ENCODE assay signal across 8 cellular contexts in genomic region chr5:81749562-81750307, GRCh38. TPM values are rescaled to one million over a fixed set of nuclear protein-coding genes. Genes with fewer than 3 reads are reported as not detected.
DNase-seq lines count a peak whose midpoint lies in the region; ATAC-seq and TF ChIP-seq lines count a peak whose summit lies in the region.

No MANE protein-coding gene starts in this region.

- no peaks in the 10 kb centered on the region for H3K36me3 ChIP-seq in muscle layer of duodenum (ENCODE audit: control insufficient read depth in 1 of 2, insufficient read depth in 2 of 2, low read length in 2 of 2)

- H3K9me3 Mint-ChIP-seq in activated CD4-positive, alpha-beta memory T cell treated with anti-CD3 and anti-CD28 coated beads for 36 hours, result no peaks in the 10 kb centered on the region
- no peaks in the 10 kb centered on the region for H3K9me3 Mint-ChIP-seq in effector memory CD8-positive, alpha-beta T cell
- no peaks in the 10 kb centered on the region for H3K9me3 Mint-ChIP-seq in stimulated activated naive CD8-positive, alpha-beta T cell treated with anti-CD3 and anti-CD28 coated beads, Interleukin-15, amount 100 ng/mL, for 72 hours

- POLR2A ChIA-PET in GM10248 (lab: Yijun Ruan, JAX), result interaction anchor here (0.6 to 0.7 kb wide), 2 partner anchors 87 to 512 kb away, joined by 3 to 4 read pairs; no protein-coding TSS in a partner anchor
- POLR2A ChIA-PET in activated CD4-positive, alpha-beta memory T cell treated with anti-CD3 and anti-CD28 coated beads for 36 hours (lab: Charles Lee), result interaction anchor here (1.1 to 4.2 kb wide), 4 partner anchors 29 to 222 kb away, joined by 4 to 62 read pairs (median 12); partner anchors contain the start of gene ATG10

- peak overlapping the region; percentile 69 for H3K27ac Mint-ChIP-seq in activated CD4-positive, alpha-beta memory T cell treated with anti-CD3 and anti-CD28 coated beads for 36 hours
- H3K27ac Mint-ChIP-seq in effector memory CD8-positive, alpha-beta T cell, result peak overlapping the region; percentile 72 to 88
- peak overlapping the region; percentile 90 to 92 for H3K27ac Mint-ChIP-seq in stimulated activated naive CD8-positive, alpha-beta T cell treated with anti-CD3 and anti-CD28 coated beads, Interleukin-15, amount 100 ng/mL, for 72 hours

- H3K36me3 Mint-ChIP-seq in activated CD4-positive, alpha-beta memory T cell treated with anti-CD3 and anti-CD28 coated beads for 36 hours, result peaks cover 3% of the 10 kb centered on the region
- H3K36me3 Mint-ChIP-seq in effector memory CD8-positive, alpha-beta T cell (ENCODE audit: insufficient read depth), result peaks cover 13% of the 10 kb centered on the region

- ATAC-seq in GM21528 (IDR thresholded peaks at IDR 0.05; ENCODE audit: low FRiP score, unreplicated experiment), result peak; percentile 44
- peak; percentile 9 for ATAC-seq in effector memory CD8-positive, alpha-beta T cell (replicated peaks)
- peak; percentile 25 for ATAC-seq in stimulated activated naive CD8-positive, alpha-beta T cell treated with anti-CD3 and anti-CD28 coated beads, Interleukin-15, amount 100 ng/mL, for 72 hours

- peaks cover 25% of the 10 kb centered on the region for H3K4me1 Mint-ChIP-seq in activated CD4-positive, alpha-beta memory T cell treated with anti-CD3 and anti-CD28 coated beads for 36 hours (ENCODE audit: low read depth)
- peaks cover 3 to 19% of the 10 kb centered on the region in 2 donors for H3K4me1 Mint-ChIP-seq in effector memory CD8-positive, alpha-beta T cell (ENCODE audit: low read depth in 2 of 2)
- peaks cover 27% of the 10 kb centered on the region for H3K4me1 Mint-ChIP-seq in stimulated activated naive CD8-positive, alpha-beta T cell treated with anti-CD3 and anti-CD28 coated beads, Interleukin-15, amount 100 ng/mL, for 72 hours

- no peaks in the 10 kb centered on the region for H3K27me3 ChIP-seq in muscle layer of duodenum (ENCODE audit: low read depth, low read length)

- CTCF ChIA-PET in GM10248 (lab: Yijun Ruan, JAX), result interaction anchor here (0.8 to 1.4 kb wide), 2 partner anchors 14 to 324 kb away, joined by 4 read pairs; no protein-coding TSS in a partner anchor
- CTCF ChIA-PET in activated CD4-positive, alpha-beta memory T cell treated with anti-CD3 and anti-CD28 coated beads for 36 hours (lab: Charles Lee), result interaction anchor here (0.6 to 2.8 kb wide), 5 partner anchors 29 to 480 kb away, joined by 3 to 22 read pairs (median 5); no protein-coding TSS in a partner anchor

- peak overlapping the region; percentile 75 to 78 for H3K4me3 ChIP-seq in muscle layer of duodenum (ENCODE audit: low read depth in 1 of 2, low read length in 2 of 2)

- H3K4me3 Mint-ChIP-seq in activated CD4-positive, alpha-beta memory T cell treated with anti-CD3 and anti-CD28 coated beads for 36 hours, result peak overlapping the region; percentile 86
- H3K4me3 Mint-ChIP-seq in effector memory CD8-positive, alpha-beta T cell, result peak overlapping the region; percentile 86 to 90
- peak overlapping the region; percentile 90 to 91 for H3K4me3 Mint-ChIP-seq in stimulated activated naive CD8-positive, alpha-beta T cell treated with anti-CD3 and anti-CD28 coated beads, Interleukin-15, amount 100 ng/mL, for 72 hours

- no peak for TF ChIP-seq EP300 in Ishikawa (IDR thresholded peaks at IDR 0.05; ENCODE audit: borderline replicate concordance)

- H3K4me1 ChIP-seq in muscle layer of duodenum (ENCODE audit: control insufficient read depth in 1 of 2, insufficient read depth in 2 of 2, low read length in 2 of 2), result peaks cover 0 to 14% of the 10 kb centered on the region in 2 donors

- peak overlapping the region; percentile 54 for H3K27ac ChIP-seq in muscle layer of duodenum (ENCODE audit: low read length)

- intact Hi-C loops in activated CD4-positive, alpha-beta memory T cell treated with anti-CD3 and anti-CD28 coated beads for 36 hours (cut with micrococcal nuclease), result loop anchor here (1.0 to 10.0 kb wide), 5 partner anchors 117 to 608 kb away; partner anchors contain the start of gene ZCCHC9

- no peak for TF ChIP-seq CTCF in GM10248 (IDR thresholded peaks at IDR 0.05; ENCODE audit: control extremely low read depth, extremely low read depth, low read depth, missing control alignments)

- H3K9me3 ChIP-seq in muscle layer of duodenum (ENCODE audit: control insufficient read depth in 1 of 2, low read length in 2 of 2), result no peaks in the 10 kb centered on the region

- no peak for TF ChIP-seq RAD21 in Ishikawa (IDR thresholded peaks at IDR 0.05; ENCODE audit: low read depth)

- DNase-seq in GM10248 (ENCODE audit: extremely low spot score) (peak; percentile 74), cortex of kidney (lab: John Stamatoyannopoulos, UW) (no peak)
- peak; percentile 70 for DNase-seq in activated CD4-positive, alpha-beta memory T cell treated with anti-CD3 and anti-CD28 coated beads for 36 hours
- DNase-seq in effector memory CD8-positive, alpha-beta T cell, result peak; percentile 28 to 40 (median 32)
- DNase-seq in stimulated activated naive CD8-positive, alpha-beta T cell treated with anti-CD3 and anti-CD28 coated beads, Interleukin-15, amount 100 ng/mL, for 72 hours, result peak; percentile 55

- H3K27me3 Mint-ChIP-seq in activated CD4-positive, alpha-beta memory T cell treated with anti-CD3 and anti-CD28 coated beads for 36 hours, result no peaks in the 10 kb centered on the region
- peaks cover 0 to 7% of the 10 kb centered on the region in 2 donors for H3K27me3 Mint-ChIP-seq in effector memory CD8-positive, alpha-beta T cell
- H3K27me3 Mint-ChIP-seq in stimulated activated naive CD8-positive, alpha-beta T cell treated with anti-CD3 and anti-CD28 coated beads, Interleukin-15, amount 100 ng/mL, for 72 hours, result peaks cover 8% of the 10 kb centered on the region

TF ChIP-seq in Ishikawa, 13 proteins besides CTCF, POLR2A, EP300 and RAD21:
- TF ChIP-seq CEBPB (IDR thresholded peaks at IDR 0.05) (no peak), ZBTB7A (IDR thresholded peaks at IDR 0.05; ENCODE audit: low read depth) (0 out of 2 replicates have a peak, but pooled peaks have one; percentile 29), TAF1 (IDR thresholded peaks at IDR 0.05; ENCODE audit: low read depth) (no peak)

RNA-seq across cellular contexts. Expression of gene SSBP2, which starts 1.2 kb away (rescaled TPM):
- 10 to 100 TPM; 13.0 to 14.2 TPM for total RNA-seq in activated CD4-positive, alpha-beta memory T cell treated with anti-CD3 and anti-CD28 coated beads for 36 hours
